ENCODE assay signal across 31 cellular contexts in the genomic region with DNA sequence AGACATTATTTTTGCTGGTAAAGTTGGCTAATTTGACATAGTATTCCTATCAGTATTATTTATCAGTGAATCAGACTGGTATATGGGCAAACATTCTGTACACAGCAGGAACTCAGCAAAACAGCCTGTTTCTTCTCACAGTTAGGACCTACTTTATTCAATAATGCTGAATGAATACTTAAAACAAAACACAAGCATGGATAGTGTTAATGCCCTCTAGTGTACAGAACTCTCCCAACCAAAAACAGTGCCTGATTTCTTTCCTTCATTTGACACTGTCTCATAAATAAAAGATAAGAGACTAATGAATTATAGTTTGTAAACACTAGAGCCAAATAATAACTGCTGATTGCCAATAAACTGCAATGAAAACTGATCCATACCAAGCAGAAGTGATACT.
DNase-seq lines count a peak whose midpoint lies in the region; ATAC-seq and TF ChIP-seq lines count a peak whose summit lies in the region.
"Had no signal": no experiment of that assay in that cellular context is flagged by ENCODE, and none has a peak within 500 bp of the region (broad histone marks: within the 10 kb centered on the region; RNA-seq: fewer than 3 reads in every experiment).

No MANE protein-coding gene starts in this region.

- H2AFZ ChIP-seq in hepatocyte = no peak overlapping the region

- TF ChIP-seq CTCF in WERI-Rb-1 (IDR thresholded peaks at IDR 0.05; ENCODE audit: low read depth, low read length) = 0 out of 2 replicates have a peak, but pooled peaks have one; percentile 5
- peak; percentile 16 for TF ChIP-seq CTCF in hepatocyte (IDR thresholded peaks at IDR 0.05; ENCODE audit: poor library complexity)

- H3K4me3 ChIP-seq in WERI-Rb-1 (ENCODE audit: low read depth, low read length) (no peak overlapping the region), hepatocyte (no peak overlapping the region)
- H3K4me3 ChIP-seq: adrenal gland, pancreas, right lobe of liver, spleen, thoracic aorta, uterus had no signal

- H3K9me2 ChIP-seq in hepatocyte (replicated peaks; ENCODE audit: insufficient read depth) = no peaks in the 10 kb centered on the region

- DNase-seq in NCI-H146 (lab: John Stamatoyannopoulos, UW) = peak; percentile 2
- DNase-seq in NCI-H146 treated with DMSO at 0.1 percent for 48 hours (lab: John Stamatoyannopoulos, UW; ENCODE audit: unreplicated experiment) = no peak
- DNase-seq in WERI-Rb-1 = no peak
- DNase-seq in hepatocyte (ENCODE audit: low spot score) = no peak
- DNase-seq in substantia nigra (lab: John Stamatoyannopoulos, UW) = no peak
- DNase-seq in NCI-H345 treated with DMSO at 0.1 percent for 48 hours (lab: John Stamatoyannopoulos, UW; ENCODE audit: unreplicated experiment) = no peak
- DNase-seq in DMS114 treated with DMSO at 0.1 percent for 48 hours (lab: John Stamatoyannopoulos, UW; ENCODE audit: unreplicated experiment) = no peak
- DNase-seq: activated CD4-positive, alpha-beta memory T cell treated with anti-CD3 and anti-CD28 coated beads, Interleukin-2, amount 10 ng/mL, durations not matched to agents 7 days and 5 days; activated CD8-positive, alpha-beta memory T cell treated with anti-CD3 and anti-CD28 coated beads, Interleukin-2, amount 50 U/mL, for 4 hours; activated naive CD4-positive, alpha-beta T cell treated with anti-CD3 and anti-CD28 coated beads, Interleukin-2, amount 10 ng/mL, durations not matched to agents 7 days and 5 days; adrenal gland; brain microvascular endothelial cell; Calu3; CD4-positive, CD25-positive, alpha-beta regulatory T cell; immature natural killer cell; KBM-7; MM.1S; NCI-H2081; NCI-H2227 treated with DMSO at 0.1 percent for 48 hours; NCI-H748 treated with DMSO at 0.1 percent for 48 hours; pancreas; right lobe of liver; spleen; stimulated activated CD4-positive, alpha-beta T cell treated with anti-CD3 and anti-CD28 coated beads, Interleukin-2, amount 100 ng/mL, for 24 hours; stimulated activated naive CD8-positive, alpha-beta T cell treated with anti-CD3 and anti-CD28 coated beads, Interleukin-15, Interleukin-2, amounts not matched to agents 100 U/mL and 50 U/mL, for 24 hours; T-helper 17 cell; uterus had no signal

- no peaks in the 10 kb centered on the region for H4K20me1 ChIP-seq in hepatocyte (ENCODE audit: insufficient read depth, poor library complexity, severe bottlenecking)

- no peaks in the 10 kb centered on the region for H3K79me2 ChIP-seq in hepatocyte

- no peak overlapping the region for H3K4me2 ChIP-seq in hepatocyte

- H3K9me3 ChIP-seq in WERI-Rb-1 (ENCODE audit: severe bottlenecking) (peaks cover 3% of the 10 kb centered on the region), hepatocyte (ENCODE audit: low read depth) (peaks cover 5% of the 10 kb centered on the region)
- H3K9me3 ChIP-seq: adrenal gland, pancreas, right lobe of liver, uterus had no signal

- no peak for ATAC-seq in HG03159 (IDR thresholded peaks at IDR 0.05; ENCODE audit: unreplicated experiment)
- ATAC-seq: activated CD4-positive, CD25-positive, alpha-beta regulatory T cell treated with anti-CD3 and anti-CD28 coated beads, Interleukin-2, amount 50 U/mL, for 24 hours; left lobe of liver; pancreas; right lobe of liver; stimulated activated naive CD8-positive, alpha-beta T cell treated with anti-CD3 and anti-CD28 coated beads, Interleukin-15, Interleukin-2, amounts not matched to agents 100 U/mL and 50 U/mL, for 24 hours; T-helper 17 cell had no signal

- H3K36me3 ChIP-seq in WERI-Rb-1 (no peaks in the 10 kb centered on the region), hepatocyte (replicated peaks; ENCODE audit: insufficient read depth, low read depth) (no peaks in the 10 kb centered on the region)
- H3K36me3 ChIP-seq: adrenal gland, brain microvascular endothelial cell, pancreas, right lobe of liver, spleen, thoracic aorta, uterus had no signal

- H3K27ac ChIP-seq in WERI-Rb-1 (no peak overlapping the region), hepatocyte (no peak overlapping the region), substantia nigra (ENCODE audit: low read depth, low read length, poor library complexity, severe bottlenecking) (peak overlapping the region; percentile 58)
- H3K27ac ChIP-seq: adrenal gland, brain microvascular endothelial cell, pancreas, right lobe of liver, spleen, thoracic aorta, uterus had no signal

- H3K4me1 ChIP-seq in hepatocyte (ENCODE audit: insufficient read depth) = no peaks in the 10 kb centered on the region
- H3K4me1 ChIP-seq: adrenal gland, pancreas, right lobe of liver, spleen, uterus had no signal

- H3K27me3 ChIP-seq in WERI-Rb-1 (ENCODE audit: insufficient read depth, low read depth, severe bottlenecking) (no peaks in the 10 kb centered on the region), hepatocyte (no peaks in the 10 kb centered on the region)
- H3K27me3 ChIP-seq: adrenal gland, brain microvascular endothelial cell, pancreas, right lobe of liver, spleen, uterus had no signal
